ENCODE assay signal across 9 cellular contexts in the genomic region with DNA sequence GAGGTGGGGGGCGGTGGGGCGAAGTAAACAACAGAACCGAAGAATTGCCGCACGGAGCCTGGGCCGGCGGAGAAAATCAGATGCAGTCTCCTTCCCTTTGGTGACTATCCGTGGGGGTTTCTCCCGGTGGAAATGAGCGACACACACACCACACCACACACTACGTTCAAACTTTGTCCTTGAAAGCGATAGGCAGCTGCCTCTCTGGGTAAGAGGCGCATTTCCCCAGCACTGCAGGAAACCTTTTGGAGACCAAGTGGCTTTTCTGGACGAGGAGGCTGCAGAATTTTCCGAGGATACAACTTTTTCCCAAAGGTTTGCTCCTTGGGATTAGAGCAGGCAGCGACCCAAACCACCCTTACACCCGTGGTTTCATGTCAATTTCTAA. TPM values are rescaled to one million over a fixed set of nuclear protein-coding genes. Genes with fewer than 3 reads are reported as not detected.
A peak's percentile ranks its signal among the peaks of the same experiment; 100 is the strongest.
DNase-seq lines count a peak whose midpoint lies in the region; ATAC-seq lines count a peak whose summit lies in the region.
"Had no signal": no experiment of that assay in that cellular context is flagged by ENCODE, and none has a peak within 500 bp of the region (broad histone marks: within the 10 kb centered on the region; RNA-seq: fewer than 3 reads in every experiment).

No MANE protein-coding gene starts in this region.

- no peak overlapping the region for H3K27ac Mint-ChIP-seq in activated CD4-positive, alpha-beta memory T cell treated with anti-CD3 and anti-CD28 coated beads for 36 hours
- H3K27ac Mint-ChIP-seq in activated CD4-positive, alpha-beta memory T cell treated with anti-CD3 and anti-CD28 coated beads, Interleukin-2, amount 10 ng/mL, durations not matched to agents 7 days and 5 days, result no peak overlapping the region
- no peak overlapping the region for H3K27ac Mint-ChIP-seq in activated naive CD8-positive, alpha-beta T cell treated with anti-CD3 and anti-CD28 coated beads for 36 hours

- CTCF ChIA-PET in activated CD4-positive, alpha-beta memory T cell treated with anti-CD3 and anti-CD28 coated beads for 36 hours (lab: Charles Lee), result no interaction called here
- CTCF ChIA-PET in activated CD4-positive, alpha-beta memory T cell treated with anti-CD3 and anti-CD28 coated beads, Interleukin-2, amount 10 ng/mL, durations not matched to agents 7 days and 5 days (lab: Charles Lee), result no interaction called here

- no peak for DNase-seq in activated CD4-positive, alpha-beta memory T cell treated with anti-CD3 and anti-CD28 coated beads for 36 hours
- no peak for DNase-seq in activated CD4-positive, alpha-beta memory T cell treated with anti-CD3 and anti-CD28 coated beads, Interleukin-2, amount 10 ng/mL, durations not matched to agents 7 days and 5 days
- no peak for DNase-seq in activated naive CD8-positive, alpha-beta T cell treated with anti-CD3 and anti-CD28 coated beads for 36 hours
- DNase-seq in islet precursor cell (peak; percentile 71), substantia nigra (lab: John Stamatoyannopoulos, UW) (no peak)

- H3K9me3 Mint-ChIP-seq in activated CD4-positive, alpha-beta memory T cell treated with anti-CD3 and anti-CD28 coated beads for 36 hours, result no peaks in the 10 kb centered on the region
- H3K9me3 Mint-ChIP-seq in activated CD4-positive, alpha-beta memory T cell treated with anti-CD3 and anti-CD28 coated beads, Interleukin-2, amount 10 ng/mL, durations not matched to agents 7 days and 5 days, result peaks cover 6% of the 10 kb centered on the region
- no peaks in the 10 kb centered on the region for H3K9me3 Mint-ChIP-seq in activated naive CD8-positive, alpha-beta T cell treated with anti-CD3 and anti-CD28 coated beads for 36 hours

- no peaks in the 10 kb centered on the region for H3K36me3 Mint-ChIP-seq in activated CD4-positive, alpha-beta memory T cell treated with anti-CD3 and anti-CD28 coated beads for 36 hours
- peaks cover 6% of the 10 kb centered on the region for H3K36me3 Mint-ChIP-seq in activated CD4-positive, alpha-beta memory T cell treated with anti-CD3 and anti-CD28 coated beads, Interleukin-2, amount 10 ng/mL, durations not matched to agents 7 days and 5 days (ENCODE audit: low read depth)
- H3K36me3 Mint-ChIP-seq in activated naive CD8-positive, alpha-beta T cell treated with anti-CD3 and anti-CD28 coated beads for 36 hours, result no peaks in the 10 kb centered on the region

- H3K27me3 Mint-ChIP-seq in activated CD4-positive, alpha-beta memory T cell treated with anti-CD3 and anti-CD28 coated beads for 36 hours, result peaks cover 39% of the 10 kb centered on the region
- peaks cover 35% of the 10 kb centered on the region for H3K27me3 Mint-ChIP-seq in activated CD4-positive, alpha-beta memory T cell treated with anti-CD3 and anti-CD28 coated beads, Interleukin-2, amount 10 ng/mL, durations not matched to agents 7 days and 5 days
- peaks cover 43% of the 10 kb centered on the region for H3K27me3 Mint-ChIP-seq in activated naive CD8-positive, alpha-beta T cell treated with anti-CD3 and anti-CD28 coated beads for 36 hours

- POLR2A ChIA-PET in activated CD4-positive, alpha-beta memory T cell treated with anti-CD3 and anti-CD28 coated beads for 36 hours (lab: Charles Lee), result no interaction called here
- POLR2A ChIA-PET in activated CD4-positive, alpha-beta memory T cell treated with anti-CD3 and anti-CD28 coated beads, Interleukin-2, amount 10 ng/mL, durations not matched to agents 7 days and 5 days (lab: Charles Lee), result no interaction called here

- ATAC-seq in HG03159 (IDR thresholded peaks at IDR 0.05; ENCODE audit: unreplicated experiment) (no peak), GM21786 (IDR thresholded peaks at IDR 0.05; ENCODE audit: unreplicated experiment) (no peak), HG03520 (IDR thresholded peaks at IDR 0.05; ENCODE audit: unreplicated experiment) (no peak)

- H3K4me3 Mint-ChIP-seq in activated CD4-positive, alpha-beta memory T cell treated with anti-CD3 and anti-CD28 coated beads for 36 hours, result peak overlapping the region; percentile 48
- H3K4me3 Mint-ChIP-seq in activated CD4-positive, alpha-beta memory T cell treated with anti-CD3 and anti-CD28 coated beads, Interleukin-2, amount 10 ng/mL, durations not matched to agents 7 days and 5 days, result no peak overlapping the region
- peak overlapping the region; percentile 52 for H3K4me3 Mint-ChIP-seq in activated naive CD8-positive, alpha-beta T cell treated with anti-CD3 and anti-CD28 coated beads for 36 hours

- peaks cover 3% of the 10 kb centered on the region for H3K4me1 Mint-ChIP-seq in activated CD4-positive, alpha-beta memory T cell treated with anti-CD3 and anti-CD28 coated beads for 36 hours (ENCODE audit: low read depth)
- H3K4me1 Mint-ChIP-seq in activated CD4-positive, alpha-beta memory T cell treated with anti-CD3 and anti-CD28 coated beads, Interleukin-2, amount 10 ng/mL, durations not matched to agents 7 days and 5 days, result peaks cover 7% of the 10 kb centered on the region
- H3K4me1 Mint-ChIP-seq in activated naive CD8-positive, alpha-beta T cell treated with anti-CD3 and anti-CD28 coated beads for 36 hours, result no peaks in the 10 kb centered on the region

- intact Hi-C loops in activated CD4-positive, alpha-beta memory T cell treated with anti-CD3 and anti-CD28 coated beads for 36 hours (cut with micrococcal nuclease), result no loop called here

- H3K27ac ChIP-seq in substantia nigra (ENCODE audit: low read depth, low read length, poor library complexity, severe bottlenecking), result peak overlapping the region; percentile 26

RNA-seq across cellular contexts. Expression of gene FLT1, which starts 38.1 kb away (rescaled TPM):
- total RNA-seq in activated CD4-positive, alpha-beta memory T cell treated with anti-CD3 and anti-CD28 coated beads for 36 hours, result 10 to 100 TPM; 17.2 to 19.5 TPM
- 1 to 10 TPM; 2.0 to 2.5 TPM for total RNA-seq in activated CD4-positive, alpha-beta memory T cell treated with anti-CD3 and anti-CD28 coated beads, Interleukin-2, amount 10 ng/mL, durations not matched to agents 7 days and 5 days
- 1 to 10 TPM; 2.5 to 3.3 TPM for total RNA-seq in activated naive CD8-positive, alpha-beta T cell treated with anti-CD3 and anti-CD28 coated beads for 36 hours
- total RNA-seq: NCI-H460 had no signal

Comparison
In these comparisons a context has a peak if more than half of its experiments do, and no peak if none do; other contexts are left out.
1. RNA of gene FLT1, which starts 38.1 kb away (total RNA-seq): 17.2 to 19.5 TPM in activated CD4-positive, alpha-beta memory T cell treated with anti-CD3 and anti-CD28 coated beads for 36 hours; 2.5 to 3.3 TPM in activated naive CD8-positive, alpha-beta T cell treated with anti-CD3 and anti-CD28 coated beads for 36 hours and 2.0 to 2.5 TPM in activated CD4-positive, alpha-beta memory T cell treated with anti-CD3 and anti-CD28 coated beads, Interleukin-2, amount 10 ng/mL, durations not matched to agents 7 days and 5 days; every median in the first group is over 4 times any median in the second.